Comparison of ENCODE assay signal across 9 cellular contexts in the genomic region with DNA sequence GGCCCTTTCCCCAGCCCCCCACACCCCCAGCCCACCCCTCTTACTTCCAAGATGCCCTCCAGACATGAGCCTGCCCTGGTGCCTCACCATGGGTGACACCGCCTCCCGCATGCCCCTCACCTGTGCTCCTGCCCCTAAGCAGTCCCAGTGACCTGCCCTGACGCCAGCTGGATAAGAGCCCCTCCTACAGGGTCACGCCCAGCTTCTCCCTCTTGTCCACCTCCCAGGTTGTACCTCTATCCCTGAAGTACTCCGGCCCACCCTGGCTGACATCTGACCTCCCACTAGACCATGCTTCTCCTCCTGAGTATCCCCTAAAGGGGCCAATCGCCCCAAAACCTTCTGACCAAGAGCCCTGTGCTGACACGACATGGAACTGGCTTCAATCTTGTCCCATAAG. TPM values are rescaled to one million over a fixed set of nuclear protein-coding genes. Genes with fewer than 3 reads are reported as not detected.
DNase-seq lines count a peak whose midpoint lies in the region; ATAC-seq lines count a peak whose summit lies in the region.
"Had no signal": no experiment of that assay in that cellular context is flagged by ENCODE, and none has a peak within 500 bp of the region (broad histone marks: within the 10 kb centered on the region; RNA-seq: fewer than 3 reads in every experiment).

No MANE protein-coding gene starts in this region.

- DNase-seq in CD4-positive, CD25-positive, alpha-beta regulatory T cell: no peak
- DNase-seq in activated naive CD8-positive, alpha-beta T cell treated with anti-CD3 and anti-CD28 coated beads, Interleukin-2, amount 50 U/mL, for 24 hours: no peak
- no peak for DNase-seq in naive B cell
- no peak for DNase-seq in sciatic nerve (ENCODE audit: low spot score)
- DNase-seq in NCI-H2171 treated with DMSO at 0.1 percent for 48 hours (lab: John Stamatoyannopoulos, UW): no peak
- DNase-seq: NCI-H2227 treated with DMSO at 0.1 percent for 48 hours had no signal

- peaks cover 13% of the 10 kb centered on the region for H3K4me1 ChIP-seq in CD4-positive, CD25-positive, alpha-beta regulatory T cell (ENCODE audit: control insufficient read depth, insufficient read depth, low read length, poor library complexity, severe bottlenecking)

- H3K27ac ChIP-seq in CD4-positive, CD25-positive, alpha-beta regulatory T cell (ENCODE audit: insufficient read depth, low read length, poor library complexity, severe bottlenecking): no peak overlapping the region

- peaks cover 0 to 10% (median 4%) of the 10 kb centered on the region in 4 donors for H3K4me1 Mint-ChIP-seq in CD4-positive, CD25-positive, alpha-beta regulatory T cell
- peaks cover 8% of the 10 kb centered on the region for H3K4me1 Mint-ChIP-seq in activated naive CD8-positive, alpha-beta T cell treated with anti-CD3 and anti-CD28 coated beads, Interleukin-2, amount 50 U/mL, for 24 hours
- peaks cover 14 to 28% (median 15%) of the 10 kb centered on the region in 3 donors for H3K4me1 Mint-ChIP-seq in naive B cell

- no peaks in the 10 kb centered on the region for H3K9me3 ChIP-seq in CD4-positive, CD25-positive, alpha-beta regulatory T cell (ENCODE audit: control insufficient read depth in 2 of 2, low read length in 2 of 2)

- H3K9me3 Mint-ChIP-seq in CD4-positive, CD25-positive, alpha-beta regulatory T cell: peaks cover 0 to 4% (median 0%) of the 10 kb centered on the region in 7 donors
- no peaks in the 10 kb centered on the region for H3K9me3 Mint-ChIP-seq in activated naive CD8-positive, alpha-beta T cell treated with anti-CD3 and anti-CD28 coated beads, Interleukin-2, amount 50 U/mL, for 24 hours
- H3K9me3 Mint-ChIP-seq in naive B cell: peaks cover 0 to 10% (median 0%) of the 10 kb centered on the region in 7 donors

- peak overlapping the region; percentile 26 to 87 (median 78) for H3K27ac Mint-ChIP-seq in CD4-positive, CD25-positive, alpha-beta regulatory T cell
- peak overlapping the region; percentile 36 for H3K27ac Mint-ChIP-seq in activated naive CD8-positive, alpha-beta T cell treated with anti-CD3 and anti-CD28 coated beads, Interleukin-2, amount 50 U/mL, for 24 hours
- H3K27ac Mint-ChIP-seq in naive B cell: peak overlapping the region; percentile 83 to 97 (median 91)

- peak overlapping the region in 3 of 4 donors; percentile 79 to 84 (median 80) for H3K4me3 Mint-ChIP-seq in CD4-positive, CD25-positive, alpha-beta regulatory T cell
- H3K4me3 Mint-ChIP-seq in activated naive CD8-positive, alpha-beta T cell treated with anti-CD3 and anti-CD28 coated beads, Interleukin-2, amount 50 U/mL, for 24 hours: peak overlapping the region; percentile 76
- peak overlapping the region; percentile 68 to 90 (median 84) for H3K4me3 Mint-ChIP-seq in naive B cell

- no peaks in the 10 kb centered on the region for H3K36me3 Mint-ChIP-seq in CD4-positive, CD25-positive, alpha-beta regulatory T cell
- no peaks in the 10 kb centered on the region for H3K36me3 Mint-ChIP-seq in activated naive CD8-positive, alpha-beta T cell treated with anti-CD3 and anti-CD28 coated beads, Interleukin-2, amount 50 U/mL, for 24 hours (ENCODE audit: low read depth)
- no peaks in the 10 kb centered on the region for H3K36me3 Mint-ChIP-seq in naive B cell

- H3K4me3 ChIP-seq in CD4-positive, CD25-positive, alpha-beta regulatory T cell (ENCODE audit: low read depth, low read length): no peak overlapping the region

- peaks cover 31% of the 10 kb centered on the region for H3K27me3 Mint-ChIP-seq in CD4-positive, CD25-positive, alpha-beta regulatory T cell
- peaks cover 21% of the 10 kb centered on the region for H3K27me3 Mint-ChIP-seq in activated naive CD8-positive, alpha-beta T cell treated with anti-CD3 and anti-CD28 coated beads, Interleukin-2, amount 50 U/mL, for 24 hours
- H3K27me3 Mint-ChIP-seq in naive B cell: peaks cover 17 to 38% (median 30%) of the 10 kb centered on the region in 3 donors

- no peaks in the 10 kb centered on the region for H3K36me3 ChIP-seq in CD4-positive, CD25-positive, alpha-beta regulatory T cell (ENCODE audit: control insufficient read depth, insufficient read depth, low read length)

- intact Hi-C loops in sciatic nerve (cut with DNase I): no loop called here

- no peak for ATAC-seq in CD4-positive, CD25-positive, alpha-beta regulatory T cell (ENCODE audit: low read depth in 2 of 2)
- ATAC-seq in HG03439 (IDR thresholded peaks at IDR 0.05; ENCODE audit: unreplicated experiment) (peak; percentile 4), naive B cell (ENCODE audit: low read depth in 2 of 2) (no peak), sciatic nerve (no peak), GM18907 (IDR thresholded peaks at IDR 0.05; ENCODE audit: unreplicated experiment) (no peak), GM18498 (IDR thresholded peaks at IDR 0.05; ENCODE audit: unreplicated experiment) (no peak)
- ATAC-seq in activated naive CD8-positive, alpha-beta T cell treated with anti-CD3 and anti-CD28 coated beads, Interleukin-2, amount 50 U/mL, for 24 hours: no peak

- peaks cover 9% of the 10 kb centered on the region for H3K27me3 ChIP-seq in CD4-positive, CD25-positive, alpha-beta regulatory T cell (ENCODE audit: control insufficient read depth, insufficient read depth, low read length)

RNA-seq across cellular contexts. Expression of gene COLGALT1, which starts 51.3 kb away (rescaled TPM):
- total RNA-seq in CD4-positive, CD25-positive, alpha-beta regulatory T cell: 40.6 TPM
- 10 to 100 TPM; 17.1 to 18.9 (median 17.8) TPM for polyA plus RNA-seq in CD4-positive, CD25-positive, alpha-beta regulatory T cell
- 10 to 100 TPM in 5 of 6 donors, 1 to 10 TPM in 1; 5.2 to 21.8 (median 15.2) TPM for polyA plus RNA-seq in naive B cell (ENCODE audit: low read depth in 6 of 6)
- total RNA-seq in sciatic nerve: 84.0 TPM

Comparison
In these comparisons a context has a peak if more than half of its experiments do, and no peak if none do; other contexts are left out.
1. H3K27ac Mint-ChIP-seq: peak in every context shown above with its lines; median percentile 91 in naive B cell; 78 in CD4-positive, CD25-positive, alpha-beta regulatory T cell; 36 in activated naive CD8-positive, alpha-beta T cell treated with anti-CD3 and anti-CD28 coated beads, Interleukin-2, amount 50 U/mL, for 24 hours.